Comparison of ENCODE assay signal across 27 cellular contexts in genomic region chr2:197657562-197657961, GRCh38. TPM values are rescaled to one million over a fixed set of nuclear protein-coding genes. Genes with fewer than 3 reads are reported as not detected.
"Had no signal": no experiment of that assay in that cellular context is flagged by ENCODE, and none has a peak within 500 bp of the region (broad histone marks: within the 10 kb centered on the region; RNA-seq: fewer than 3 reads in every experiment).

No MANE protein-coding gene starts in this region.

- H3K36me3 ChIP-seq: esophagus muscularis mucosa, neutrophil, transverse colon had no signal

- H3K9me3 Mint-ChIP-seq: activated CD4-positive, alpha-beta memory T cell treated with anti-CD3 and anti-CD28 coated beads, Interleukin-2, amount 10 ng/mL, durations not matched to agents 7 days and 5 days; activated CD4-positive, alpha-beta T cell treated with anti-CD3 and anti-CD28 coated beads, Interleukin-2, amount 10 ng/mL, durations not matched to agents 7 days and 5 days; activated naive CD4-positive, alpha-beta T cell treated with anti-CD3 and anti-CD28 coated beads, Interleukin-2, amount 50 U/mL, for 24 hours; activated naive CD8-positive, alpha-beta T cell treated with anti-CD3 and anti-CD28 coated beads, Interleukin-2, amount 50 U/mL, for 24 hours; activated T-cell treated with anti-CD3 and anti-CD28 coated beads, Interleukin-2, amount 50 U/mL, for 24 hours; activated T-helper 17 cell treated with anti-CD3 and anti-CD28 coated beads, Interleukin-2, amount 50 U/mL, for 72 hours; central memory CD8-positive, alpha-beta T cell; dendritic cell treated with granulocyte-macrophage colony-stimulating factor and Interleukin-4, amounts not matched to agents 40 ng/mL and 50 ng/mL, for 4 days had no signal

- H3K4me1 Mint-ChIP-seq: activated CD4-positive, alpha-beta memory T cell treated with anti-CD3 and anti-CD28 coated beads, Interleukin-2, amount 10 ng/mL, durations not matched to agents 7 days and 5 days; activated CD4-positive, alpha-beta T cell treated with anti-CD3 and anti-CD28 coated beads, Interleukin-2, amount 10 ng/mL, durations not matched to agents 7 days and 5 days; activated naive CD4-positive, alpha-beta T cell treated with anti-CD3 and anti-CD28 coated beads, Interleukin-2, amount 50 U/mL, for 24 hours; activated naive CD8-positive, alpha-beta T cell treated with anti-CD3 and anti-CD28 coated beads, Interleukin-2, amount 50 U/mL, for 24 hours; activated T-helper 17 cell treated with anti-CD3 and anti-CD28 coated beads, Interleukin-2, amount 50 U/mL, for 72 hours; central memory CD8-positive, alpha-beta T cell; naive B cell had no signal

- H3K27me3 Mint-ChIP-seq: activated naive CD4-positive, alpha-beta T cell treated with anti-CD3 and anti-CD28 coated beads, Interleukin-2, amount 50 U/mL, for 24 hours; activated naive CD8-positive, alpha-beta T cell treated with anti-CD3 and anti-CD28 coated beads, Interleukin-2, amount 50 U/mL, for 24 hours; activated T-cell treated with anti-CD3 and anti-CD28 coated beads, Interleukin-2, amount 50 U/mL, for 24 hours; activated T-helper 17 cell treated with anti-CD3 and anti-CD28 coated beads, Interleukin-2, amount 50 U/mL, for 72 hours; central memory CD8-positive, alpha-beta T cell; dendritic cell treated with granulocyte-macrophage colony-stimulating factor and Interleukin-4, amounts not matched to agents 40 ng/mL and 50 ng/mL, for 4 days had no signal

- ATAC-seq: activated naive CD8-positive, alpha-beta T cell treated with anti-CD3 and anti-CD28 coated beads, Interleukin-2, amount 50 U/mL, for 24 hours; activated T-helper 17 cell treated with anti-CD3 and anti-CD28 coated beads, Interleukin-2, amount 50 U/mL, for 72 hours; foreskin keratinocyte; heart left ventricle; sciatic nerve; stimulated activated naive CD8-positive, alpha-beta T cell treated with anti-CD3 and anti-CD28 coated beads, Interleukin-15, Interleukin-2, amounts not matched to agents 100 U/mL and 50 U/mL, for 24 hours had no signal

- H3K36me3 Mint-ChIP-seq: activated naive CD4-positive, alpha-beta T cell treated with anti-CD3 and anti-CD28 coated beads, Interleukin-2, amount 50 U/mL, for 24 hours; naive B cell had no signal

- H3K27ac ChIP-seq: esophagus muscularis mucosa, foreskin keratinocyte, heart left ventricle, neutrophil, skin epidermis, testis, transverse colon had no signal

- H3K9me3 ChIP-seq: esophagus muscularis mucosa, neutrophil, testis had no signal

- DNase-seq: activated CD4-positive, alpha-beta memory T cell treated with anti-CD3 and anti-CD28 coated beads, Interleukin-2, amount 10 ng/mL, durations not matched to agents 7 days and 5 days; activated CD4-positive, alpha-beta T cell treated with anti-CD3 and anti-CD28 coated beads for 1 hour; activated CD4-positive, alpha-beta T cell treated with anti-CD3 and anti-CD28 coated beads, Interleukin-2, amount 10 ng/mL, durations not matched to agents 7 days and 5 days; activated CD8-positive, alpha-beta memory T cell treated with anti-CD3 and anti-CD28 coated beads, Interleukin-2, amount 50 U/mL, for 48 hours; activated naive CD8-positive, alpha-beta T cell treated with anti-CD3 and anti-CD28 coated beads, Interleukin-2, amount 50 U/mL, for 24 hours; activated T-cell treated with anti-CD3 and anti-CD28 coated beads, Interleukin-2, amount 50 U/mL, for 24 hours; amygdala; foreskin keratinocyte; heart left ventricle; hypothalamus; naive B cell; nephron progenitor cell; stimulated activated CD4-positive, alpha-beta T cell treated with anti-CD3 and anti-CD28 coated beads, Interleukin-12 subunit alpha, Interleukin-12 subunit beta, amount 100 ng/mL, for 4 hours; stimulated activated CD4-positive, alpha-beta T cell treated with anti-CD3 and anti-CD28 coated beads, Interleukin-4, amount 100 ng/mL, for 1 hour; stimulated activated naive CD8-positive, alpha-beta T cell treated with anti-CD3 and anti-CD28 coated beads, Interleukin-15, Interleukin-2, amounts not matched to agents 100 U/mL and 50 U/mL, for 24 hours; T-helper 2 cell; testis; transverse colon had no signal

- H3K4me3 Mint-ChIP-seq: activated CD4-positive, alpha-beta memory T cell treated with anti-CD3 and anti-CD28 coated beads, Interleukin-2, amount 10 ng/mL, durations not matched to agents 7 days and 5 days; activated CD4-positive, alpha-beta T cell treated with anti-CD3 and anti-CD28 coated beads, Interleukin-2, amount 10 ng/mL, durations not matched to agents 7 days and 5 days; activated naive CD4-positive, alpha-beta T cell treated with anti-CD3 and anti-CD28 coated beads, Interleukin-2, amount 50 U/mL, for 24 hours; activated naive CD8-positive, alpha-beta T cell treated with anti-CD3 and anti-CD28 coated beads, Interleukin-2, amount 50 U/mL, for 24 hours; activated T-cell treated with anti-CD3 and anti-CD28 coated beads, Interleukin-2, amount 50 U/mL, for 24 hours; activated T-helper 17 cell treated with anti-CD3 and anti-CD28 coated beads, Interleukin-2, amount 50 U/mL, for 72 hours; central memory CD8-positive, alpha-beta T cell; dendritic cell treated with granulocyte-macrophage colony-stimulating factor and Interleukin-4, amounts not matched to agents 40 ng/mL and 50 ng/mL, for 4 days; naive B cell; nephron progenitor cell had no signal

- H3K27me3 ChIP-seq: esophagus muscularis mucosa, heart left ventricle, neutrophil, testis, transverse colon had no signal

- H3K4me1 ChIP-seq: esophagus muscularis mucosa, foreskin keratinocyte, heart left ventricle, testis, transverse colon had no signal

- H3K4me3 ChIP-seq: esophagus muscularis mucosa, heart left ventricle, lung, skin epidermis, testis, transverse colon had no signal

- H3K27ac Mint-ChIP-seq: activated CD4-positive, alpha-beta memory T cell treated with anti-CD3 and anti-CD28 coated beads, Interleukin-2, amount 10 ng/mL, durations not matched to agents 7 days and 5 days; activated CD4-positive, alpha-beta T cell treated with anti-CD3 and anti-CD28 coated beads, Interleukin-2, amount 10 ng/mL, durations not matched to agents 7 days and 5 days; activated naive CD4-positive, alpha-beta T cell treated with anti-CD3 and anti-CD28 coated beads, Interleukin-2, amount 50 U/mL, for 24 hours; activated naive CD8-positive, alpha-beta T cell treated with anti-CD3 and anti-CD28 coated beads, Interleukin-2, amount 50 U/mL, for 24 hours; activated T-cell treated with anti-CD3 and anti-CD28 coated beads, Interleukin-2, amount 50 U/mL, for 24 hours; activated T-helper 17 cell treated with anti-CD3 and anti-CD28 coated beads, Interleukin-2, amount 50 U/mL, for 72 hours; dendritic cell treated with granulocyte-macrophage colony-stimulating factor and Interleukin-4, amounts not matched to agents 40 ng/mL and 50 ng/mL, for 4 days; naive B cell; nephron progenitor cell had no signal

RNA-seq across cellular contexts. Expression of gene RFTN2, which starts 17.8 kb away (rescaled TPM):
- total RNA-seq: activated CD4-positive, alpha-beta memory T cell treated with anti-CD3 and anti-CD28 coated beads, Interleukin-2, amount 10 ng/mL, durations not matched to agents 7 days and 5 days; activated CD4-positive, alpha-beta T cell treated with anti-CD3 and anti-CD28 coated beads, Interleukin-2, amount 10 ng/mL, durations not matched to agents 7 days and 5 days; foreskin keratinocyte had no signal
- polyA plus RNA-seq: foreskin keratinocyte had no signal
